ENCODE assay signal across 19 cellular contexts in the genomic region with DNA sequence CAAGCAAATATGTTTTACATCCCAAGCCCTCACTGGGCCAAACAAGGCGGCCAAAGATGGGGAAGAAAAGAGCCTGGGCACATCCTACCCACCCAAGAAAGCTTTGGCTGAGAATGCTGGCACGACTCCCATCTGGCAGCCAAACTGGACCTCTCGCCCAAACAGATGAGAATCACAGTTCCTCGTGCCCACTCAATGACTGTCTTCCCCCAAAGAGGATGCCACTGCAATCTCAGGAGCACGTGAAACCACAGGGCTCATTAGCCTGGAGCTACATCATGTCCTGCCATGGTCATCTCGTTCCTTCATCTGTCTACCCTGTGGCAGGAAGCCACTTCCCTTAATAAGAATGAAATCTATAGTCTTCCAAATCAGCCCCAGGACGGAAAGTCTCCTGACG.
DNase-seq lines count a peak whose midpoint lies in the region; ATAC-seq and TF ChIP-seq lines count a peak whose summit lies in the region.
"Had no signal": no experiment of that assay in that cellular context is flagged by ENCODE, and none has a peak within 500 bp of the region (broad histone marks: within the 10 kb centered on the region; RNA-seq: fewer than 3 reads in every experiment).

No MANE protein-coding gene starts in this region.

- POLR2A ChIA-PET in MCF 10A (lab: Yijun Ruan, JAX), result no interaction called here

- DNase-seq in MCF 10A (ENCODE audit: unreplicated experiment) (peak; percentile 54), breast epithelium (ENCODE audit: low spot score in 2 of 2) (no peak), RPMI7951 (ENCODE audit: low read depth) (peak; percentile 98), foreskin fibroblast (peak; percentile 43 to 75), upper lobe of right lung (no peak), NCI-H1092 treated with DMSO at 0.1 percent for 48 hours (lab: John Stamatoyannopoulos, UW) (no peak), brain microvascular endothelial cell (no peak)
- DNase-seq: 8988T, COR-L47, DMS153, KG1, MM.1S, NCI-H1105 treated with DMSO at 0.1 percent for 48 hours, NCI-H187, NCI-H82, SHP77 treated with DMSO at 0.1 percent for 48 hours had no signal

- ATAC-seq in upper lobe of right lung, result peak; percentile 12
- no peak for ATAC-seq in HG03108 (IDR thresholded peaks at IDR 0.05; ENCODE audit: unreplicated experiment)
- ATAC-seq: Panc1 had no signal

- CTCF ChIA-PET in MCF 10A (lab: Yijun Ruan, JAX), result interaction anchor here (0.7 kb wide), 1 partner anchor 50 kb away, joined by 3 read pairs; no protein-coding TSS in a partner anchor

- peaks cover 33% of the 10 kb centered on the region for H3K4me1 Mint-ChIP-seq in MCF 10A (ENCODE audit: insufficient read depth, unreplicated experiment)

- H3K4me1 ChIP-seq in breast epithelium (peaks cover 0 to 4% of the 10 kb centered on the region in 2 donors), upper lobe of right lung (no peaks in the 10 kb centered on the region)

- in situ Hi-C loops in brain microvascular endothelial cell (cut with HindIII; ENCODE audit: low pct_ligation_motif_present, low sequenced_read_pairs), result no loop called here

- H3K27ac ChIP-seq in breast epithelium, result no peak overlapping the region
- no peak overlapping the region for H3K27ac ChIP-seq in upper lobe of right lung
- no peak overlapping the region for H3K27ac ChIP-seq in brain microvascular endothelial cell
- H3K27ac ChIP-seq: C4-2B had no signal

- H3K36me3 ChIP-seq in breast epithelium (no peaks in the 10 kb centered on the region), upper lobe of right lung (no peaks in the 10 kb centered on the region), brain microvascular endothelial cell (replicated peaks) (no peaks in the 10 kb centered on the region)

- H3K27me3 ChIP-seq in breast epithelium (no peaks in the 10 kb centered on the region), upper lobe of right lung (no peaks in the 10 kb centered on the region), brain microvascular endothelial cell (replicated peaks) (no peaks in the 10 kb centered on the region)

- BruUV-seq in MCF 10A (replicated peaks; lab: Mats Ljungman, UMichigan), result no TSS peak

- H3K27ac Mint-ChIP-seq in MCF 10A (ENCODE audit: low read depth, unreplicated experiment), result no peak overlapping the region

- H3K9me3 Mint-ChIP-seq in MCF 10A (ENCODE audit: unreplicated experiment), result no peaks in the 10 kb centered on the region

- TF ChIP-seq POLR2A in breast epithelium (IDR thresholded peaks at IDR 0.05), result no peak

- no peaks in the 10 kb centered on the region for H3K36me3 Mint-ChIP-seq in MCF 10A (ENCODE audit: insufficient read depth, unreplicated experiment)

- intact Hi-C loops in MCF 10A (cut with micrococcal nuclease), result no loop called here
- intact Hi-C loops in breast epithelium (cut with DNase I; ENCODE audit: low total_unique reads), result loop anchor here (10.0 kb wide), 1 partner anchor 261 kb away; no protein-coding TSS in a partner anchor
- intact Hi-C loops in upper lobe of right lung (cut with DNase I), result no loop called here

- no peak for TF ChIP-seq CTCF in MCF 10A (IDR thresholded peaks at IDR 0.05; ENCODE audit: unreplicated experiment)
- TF ChIP-seq CTCF in breast epithelium (IDR thresholded peaks at IDR 0.05), result no peak
- no peak for TF ChIP-seq CTCF in foreskin fibroblast (IDR thresholded peaks at IDR 0.05; ENCODE audit: low read depth, low read length)
- no peak for TF ChIP-seq CTCF in upper lobe of right lung (IDR thresholded peaks at IDR 0.05)
- no peak for TF ChIP-seq CTCF in brain microvascular endothelial cell (IDR thresholded peaks at IDR 0.05; ENCODE audit: low read depth, low read length, missing control alignments)

- no peak overlapping the region for H3K4me3 Mint-ChIP-seq in MCF 10A (ENCODE audit: unreplicated experiment)

- H3K4me3 ChIP-seq in breast epithelium, result no peak overlapping the region
- no peak overlapping the region for H3K4me3 ChIP-seq in foreskin fibroblast (ENCODE audit: low read depth in 1 of 2, low read length in 2 of 2)
- H3K4me3 ChIP-seq in upper lobe of right lung, result no peak overlapping the region
- no peak overlapping the region for H3K4me3 ChIP-seq in brain microvascular endothelial cell (ENCODE audit: low read depth, low read length)

- H3K27me3 Mint-ChIP-seq in MCF 10A (ENCODE audit: insufficient read depth, unreplicated experiment), result no peaks in the 10 kb centered on the region

- no peaks in the 10 kb centered on the region for H3K9me3 ChIP-seq in breast epithelium
- no peaks in the 10 kb centered on the region for H3K9me3 ChIP-seq in upper lobe of right lung

Comparison
In these comparisons a context has a peak if more than half of its experiments do, and no peak if none do; other contexts are left out.
1. DNase-seq: peak in MCF 10A (single experiment), RPMI7951 (single experiment) and foreskin fibroblast (2 of 2); none in breast epithelium (0 of 2), upper lobe of right lung (single experiment), NCI-H1092 treated with DMSO at 0.1 percent for 48 hours (single experiment) and brain microvascular endothelial cell (single experiment).